ENCODE assay signal across 9 cellular contexts in genomic region chr17:2051388-2052237, GRCh38. TPM values are rescaled to one million over a fixed set of nuclear protein-coding genes. Genes with fewer than 3 reads are reported as not detected.
DNase-seq lines count a peak whose midpoint lies in the region; ATAC-seq and TF ChIP-seq lines count a peak whose summit lies in the region.
"Had no signal": no experiment of that assay in that cellular context is flagged by ENCODE, and none has a peak within 500 bp of the region (broad histone marks: within the 10 kb centered on the region; RNA-seq: fewer than 3 reads in every experiment).

No MANE protein-coding gene starts in this region.

- no peak for TF ChIP-seq CTCF in cardiac muscle cell (IDR thresholded peaks at IDR 0.05; ENCODE audit: low read depth, low read length)

- DNase-seq in cardiac muscle cell (ENCODE audit: low read depth in 1 of 2, low spot score in 1 of 2), result no peak
- no peak for DNase-seq in left cardiac atrium
- no peak for DNase-seq in naive thymus-derived CD4-positive, alpha-beta T cell
- DNase-seq in ureter (ENCODE audit: low spot score), result peak; percentile 44
- DNase-seq in cerebellum (ENCODE audit: low spot score), result no peak
- DNase-seq in HuH-7 (ENCODE audit: low spot score), result no peak
- no peak for DNase-seq in SKM-1 (lab: John Stamatoyannopoulos, UW; ENCODE audit: unreplicated experiment)
- DNase-seq: activated naive CD4-positive, alpha-beta T cell treated with anti-CD3 and anti-CD28 coated beads for 36 hours had no signal

- POLR2A ChIA-PET in naive thymus-derived CD4-positive, alpha-beta T cell (lab: Charles Lee), result interaction anchor here (0.6 to 1.4 kb wide), 2 partner anchors 231 to 253 kb away, joined by 3 to 4 read pairs; no protein-coding TSS in a partner anchor

- peaks cover 11% of the 10 kb centered on the region for H3K4me1 ChIP-seq in cardiac muscle cell (ENCODE audit: low read depth)
- peaks cover 27 to 34% of the 10 kb centered on the region in 2 donors for H3K4me1 ChIP-seq in naive thymus-derived CD4-positive, alpha-beta T cell (ENCODE audit: control insufficient read depth in 2 of 2, insufficient read depth in 2 of 2, low read length in 2 of 2)

- CTCF ChIA-PET in naive thymus-derived CD4-positive, alpha-beta T cell (lab: Charles Lee), result interaction anchor here (0.7 to 2.2 kb wide), 3 partner anchors 193 to 354 kb away, joined by 3 to 9 read pairs (median 4); no protein-coding TSS in a partner anchor

- H3K27me3 Mint-ChIP-seq in activated naive CD8-positive, alpha-beta T cell, result no peaks in the 10 kb centered on the region
- peaks cover 0 to 15% (median 0%) of the 10 kb centered on the region in 5 donors for H3K27me3 Mint-ChIP-seq in naive thymus-derived CD4-positive, alpha-beta T cell

- H3K9me3 Mint-ChIP-seq in activated naive CD8-positive, alpha-beta T cell (ENCODE audit: low read depth), result no peaks in the 10 kb centered on the region
- H3K9me3 Mint-ChIP-seq in naive thymus-derived CD4-positive, alpha-beta T cell, result no peaks in the 10 kb centered on the region
- H3K9me3 Mint-ChIP-seq: activated naive CD4-positive, alpha-beta T cell treated with anti-CD3 and anti-CD28 coated beads for 36 hours had no signal

- no peak for ATAC-seq in left cardiac atrium
- ATAC-seq in naive thymus-derived CD4-positive, alpha-beta T cell, result no peak

- H3K27me3 ChIP-seq in cardiac muscle cell, result peaks cover 77% of the 10 kb centered on the region
- H3K27me3 ChIP-seq in naive thymus-derived CD4-positive, alpha-beta T cell (ENCODE audit: control insufficient read depth in 2 of 2, insufficient read depth in 2 of 2, low read length in 2 of 2), result peaks cover 0 to 9% of the 10 kb centered on the region in 2 donors

- no peaks in the 10 kb centered on the region for H3K36me3 Mint-ChIP-seq in activated naive CD8-positive, alpha-beta T cell
- H3K36me3 Mint-ChIP-seq in naive thymus-derived CD4-positive, alpha-beta T cell, result peaks cover 0 to 5% (median 0%) of the 10 kb centered on the region in 5 donors

- H3K27ac Mint-ChIP-seq in activated naive CD8-positive, alpha-beta T cell, result no peak overlapping the region
- H3K27ac Mint-ChIP-seq in naive thymus-derived CD4-positive, alpha-beta T cell, result peak overlapping the region in 5 of 9 donors; percentile 8 to 75 (median 32)
- H3K27ac Mint-ChIP-seq: activated naive CD4-positive, alpha-beta T cell treated with anti-CD3 and anti-CD28 coated beads for 36 hours had no signal

- H3K9me3 ChIP-seq in cardiac muscle cell (ENCODE audit: low read depth), result no peaks in the 10 kb centered on the region
- H3K9me3 ChIP-seq in naive thymus-derived CD4-positive, alpha-beta T cell (ENCODE audit: control insufficient read depth in 2 of 3, low read length in 3 of 3), result no peaks in the 10 kb centered on the region

- H3K36me3 ChIP-seq in cardiac muscle cell, result no peaks in the 10 kb centered on the region
- H3K36me3 ChIP-seq in naive thymus-derived CD4-positive, alpha-beta T cell (ENCODE audit: control insufficient read depth in 2 of 3, insufficient read depth in 3 of 3, low read length in 3 of 3), result no peaks in the 10 kb centered on the region

- intact Hi-C loops in left cardiac atrium (cut with DNase I), result no loop called here
- intact Hi-C loops in naive thymus-derived CD4-positive, alpha-beta T cell (cut with micrococcal nuclease), result no loop called here

- H3K4me3 ChIP-seq in cardiac muscle cell, result peak overlapping the region; percentile 75
- H3K4me3 ChIP-seq in naive thymus-derived CD4-positive, alpha-beta T cell (ENCODE audit: low read length), result no peak overlapping the region

- H3K4me1 Mint-ChIP-seq in activated naive CD8-positive, alpha-beta T cell (ENCODE audit: low read depth), result peaks cover 24% of the 10 kb centered on the region
- peaks cover 8 to 37% (median 28%) of the 10 kb centered on the region in 7 donors for H3K4me1 Mint-ChIP-seq in naive thymus-derived CD4-positive, alpha-beta T cell

- H3K27ac ChIP-seq in cardiac muscle cell, result no peak overlapping the region
- H3K27ac ChIP-seq in naive thymus-derived CD4-positive, alpha-beta T cell (ENCODE audit: low read depth, low read length), result no peak overlapping the region

- peak overlapping the region; percentile 54 for H3K4me3 Mint-ChIP-seq in activated naive CD8-positive, alpha-beta T cell
- H3K4me3 Mint-ChIP-seq in naive thymus-derived CD4-positive, alpha-beta T cell, result peak overlapping the region; percentile 25 to 70 (median 37)

RNA-seq across cellular contexts. Expression of gene HIC1, which starts 3.3 kb away (rescaled TPM):
- 2.6 and 3.7 TPM in 2 replicates for total RNA-seq in cardiac muscle cell
- polyA plus RNA-seq in cardiac muscle cell, result 0.88 and 2.7 TPM in 2 replicates
- total RNA-seq in left cardiac atrium, result 10 to 100 TPM; 20.6 to 22.1 TPM
- total RNA-seq in naive thymus-derived CD4-positive, alpha-beta T cell, result 100 to 1,000 TPM in 1 of 5 experiments, 1 to 10 TPM in 4; 1.4 to 128 (median 6.3) TPM
- under 1 TPM; 0.56 to 0.83 TPM for polyA plus RNA-seq in naive thymus-derived CD4-positive, alpha-beta T cell
- total RNA-seq in ureter, result 14.9 TPM
- 9.1 TPM for total RNA-seq in cerebellum

RNA-seq across cellular contexts. Expression of gene OVCA2, which starts 9.8 kb away (rescaled TPM):
- total RNA-seq in cardiac muscle cell (36.8 and 48.4 TPM in 2 replicates), left cardiac atrium (10 to 100 TPM; 15.4 to 26.5 TPM), ureter (39.5 TPM), cerebellum (9.4 TPM)
- polyA plus RNA-seq in cardiac muscle cell, result 40.6 and 50.1 TPM in 2 replicates
- 10 to 100 TPM; 24.5 to 37.9 (median 31.8) TPM for total RNA-seq in naive thymus-derived CD4-positive, alpha-beta T cell
- 10 to 100 TPM; 52.7 to 65.5 TPM for polyA plus RNA-seq in naive thymus-derived CD4-positive, alpha-beta T cell

RNA-seq across cellular contexts. Expression of gene DPH1, which starts 21.7 kb away (rescaled TPM):
- total RNA-seq in cardiac muscle cell, result 43.2 and 88.6 TPM in 2 replicates
- polyA plus RNA-seq in cardiac muscle cell, result 59.5 and 94.5 TPM in 2 replicates
- total RNA-seq in left cardiac atrium, result 10 to 100 TPM; 21.2 to 30.8 TPM
- 100 to 1,000 TPM in 1 of 5 experiments, 10 to 100 TPM in 4; 47.3 to 124 (median 97.6) TPM for total RNA-seq in naive thymus-derived CD4-positive, alpha-beta T cell
- 10 to 100 TPM; 32.9 to 51.3 TPM for polyA plus RNA-seq in naive thymus-derived CD4-positive, alpha-beta T cell
- total RNA-seq in ureter, result 68.8 TPM
- 26.8 TPM for total RNA-seq in cerebellum

RNA-seq across cellular contexts. Expression of gene RTN4RL1, which starts 26.5 kb away (rescaled TPM):
- total RNA-seq in cardiac muscle cell (34.3 and 45.4 TPM in 2 replicates), left cardiac atrium (1 to 10 TPM; 6.2 to 7.6 TPM), ureter (6.7 TPM), cerebellum (6.9 TPM)
- 32.2 and 46.2 TPM in 2 replicates for polyA plus RNA-seq in cardiac muscle cell
- 1 to 10 TPM in 1 of 5 experiments, under 1 TPM in 2, not detected in 2; 0.19 to 1.5 (median 0.49) TPM for total RNA-seq in naive thymus-derived CD4-positive, alpha-beta T cell
- under 1 TPM; 0.21 to 0.58 TPM for polyA plus RNA-seq in naive thymus-derived CD4-positive, alpha-beta T cell
